ENCODE assay signal across 1 cellular context in genomic region chr5:43602818-43603534, GRCh38.
A peak's percentile ranks its signal among the peaks of the same experiment; 100 is the strongest.
TF ChIP-seq lines count a peak whose summit lies in the region.

Gene NNT (plus strand): TSS chr5:43603180. CDS start chr5:43609196, 6,016 bp downstream.

TF ChIP-seq in HepG2, 621 proteins besides CTCF, POLR2A, EP300 and RAD21 (continued from another document and continues in another):
- TF ChIP-seq ARID4A (CRISPR knock-in tag; IDR thresholded peaks at IDR 0.05; ENCODE audit: borderline replicate concordance) (peak; percentile 95), ZBTB43 (CRISPR knock-in tag; conservative IDR thresholded peaks at IDR 0.05) (peak; percentile 84), MTF1 (CRISPR knock-in tag; IDR thresholded peaks at IDR 0.05) (peak; percentile 70; the same call in 1 of the 2 replicates), FOXO4 (CRISPR knock-in tag; conservative IDR thresholded peaks at IDR 0.05) (no peak), ELF4 (CRISPR knock-in tag; IDR thresholded peaks at IDR 0.05; ENCODE audit: borderline replicate concordance) (peak; percentile 76; the same call in 1 of the 2 replicates), BRF2 (CRISPR knock-in tag; IDR thresholded peaks at IDR 0.05) (no peak), NFE2 (CRISPR knock-in tag; IDR thresholded peaks at IDR 0.05) (no peak), ZNF556 (CRISPR knock-in tag; IDR thresholded peaks at IDR 0.05; ENCODE audit: borderline replicate concordance) (peak; percentile 78; the same call in 1 of the 2 replicates), HOXA3 (CRISPR knock-in tag; IDR thresholded peaks at IDR 0.05) (peak; percentile 87), ZNF652 (CRISPR knock-in tag; IDR thresholded peaks at IDR 0.05; ENCODE audit: borderline replicate concordance, low read depth) (no peak), U2AF1 (optimal IDR thresholded peaks at IDR 0.05; ENCODE audit: low read depth, low read length) (no peak), ATF1 (CRISPR knock-in tag; IDR thresholded peaks at IDR 0.05) (no peak), ZNF160 (CRISPR knock-in tag; IDR thresholded peaks at IDR 0.05) (peak; percentile 81), NFIB (CRISPR knock-in tag; IDR thresholded peaks at IDR 0.05; ENCODE audit: borderline replicate concordance) (no peak), ZSCAN30 (CRISPR knock-in tag; IDR thresholded peaks at IDR 0.05) (no peak), CHCHD3 (CRISPR knock-in tag; IDR thresholded peaks at IDR 0.05) (no peak; the same call in 1 of the 2 replicates), FOXM1 (CRISPR knock-in tag; IDR thresholded peaks at IDR 0.05) (0 out of 2 replicates have a peak, but pooled peaks have one; percentile 9), NFE2L2 (IDR thresholded peaks at IDR 0.05; ENCODE audit: low read length) (no peak), ZNF550 (CRISPR knock-in tag; IDR thresholded peaks at IDR 0.05; ENCODE audit: borderline replicate concordance) (no peak), KDM1A (CRISPR knock-in tag; IDR thresholded peaks at IDR 0.05) (no peak), HOXA9 (CRISPR knock-in tag; IDR thresholded peaks at IDR 0.05; ENCODE audit: borderline replicate concordance) (no peak), ZFP41 (CRISPR knock-in tag; IDR thresholded peaks at IDR 0.05; ENCODE audit: borderline replicate concordance) (no peak), NFAT5 (CRISPR knock-in tag; IDR thresholded peaks at IDR 0.05) (peak; percentile 86; the same call in 1 of the 2 replicates), FOXO1 (CRISPR knock-in tag; IDR thresholded peaks at IDR 0.05) (0 out of 2 replicates have a peak, but pooled peaks have one; percentile 44), YEATS4 (CRISPR knock-in tag; IDR thresholded peaks at IDR 0.05; ENCODE audit: borderline replicate concordance) (peak; percentile 95), NRL (CRISPR knock-in tag; IDR thresholded peaks at IDR 0.05; ENCODE audit: borderline replicate concordance) (no peak; the same call in 1 of the 2 replicates), ZMYM2 (CRISPR knock-in tag; IDR thresholded peaks at IDR 0.05) (no peak), KAT7 (CRISPR knock-in tag; IDR thresholded peaks at IDR 0.05; ENCODE audit: borderline replicate concordance) (peak; percentile 80), ZNF563 (CRISPR knock-in tag; IDR thresholded peaks at IDR 0.05) (peak; percentile 91), KLF11 (CRISPR knock-in tag; IDR thresholded peaks at IDR 0.05) (no peak), ZNF598 (CRISPR knock-in tag; IDR thresholded peaks at IDR 0.05; ENCODE audit: borderline replicate concordance) (peak; percentile 47; the same call in 1 of the 2 replicates), ZNF44 (CRISPR knock-in tag; IDR thresholded peaks at IDR 0.05) (peak; percentile 28; the same call in 1 of the 2 replicates), ZBTB49 (CRISPR knock-in tag; IDR thresholded peaks at IDR 0.05; ENCODE audit: borderline replicate concordance) (no peak), KAT2B (IDR thresholded peaks at IDR 0.05; ENCODE audit: borderline replicate concordance, low read depth, low read length) (no peak), ZNF512 (CRISPR knock-in tag; IDR thresholded peaks at IDR 0.05) (0 out of 2 replicates have a peak, but pooled peaks have one; percentile 54), ZC3H4 (CRISPR knock-in tag; IDR thresholded peaks at IDR 0.05; ENCODE audit: borderline replicate concordance) (no peak), ZFP1 (CRISPR knock-in tag; IDR thresholded peaks at IDR 0.05) (no peak), ZNF24 (IDR thresholded peaks at IDR 0.05) (no peak), PRPF4 (IDR thresholded peaks at IDR 0.05; ENCODE audit: low read depth, low read length, poor library complexity, severe bottlenecking) (no peak), ZNF180 (CRISPR knock-in tag; IDR thresholded peaks at IDR 0.05; ENCODE audit: borderline replicate concordance, low read depth) (peak; percentile 93; the same call in 1 of the 2 replicates), LRRFIP1 (CRISPR knock-in tag; conservative IDR thresholded peaks at IDR 0.05) (no peak), SRSF4 (IDR thresholded peaks at IDR 0.05; ENCODE audit: low read depth, low read length, poor library complexity, severe bottlenecking) (no peak), ZNF432 (CRISPR knock-in tag; IDR thresholded peaks at IDR 0.05; ENCODE audit: borderline replicate concordance) (no peak), ZNF780A (CRISPR knock-in tag; IDR thresholded peaks at IDR 0.05) (no peak), ZNF138 (CRISPR knock-in tag; IDR thresholded peaks at IDR 0.05; ENCODE audit: low read depth) (no peak)
